26 cellular contexts compared by ENCODE assay signal in the genomic region with DNA sequence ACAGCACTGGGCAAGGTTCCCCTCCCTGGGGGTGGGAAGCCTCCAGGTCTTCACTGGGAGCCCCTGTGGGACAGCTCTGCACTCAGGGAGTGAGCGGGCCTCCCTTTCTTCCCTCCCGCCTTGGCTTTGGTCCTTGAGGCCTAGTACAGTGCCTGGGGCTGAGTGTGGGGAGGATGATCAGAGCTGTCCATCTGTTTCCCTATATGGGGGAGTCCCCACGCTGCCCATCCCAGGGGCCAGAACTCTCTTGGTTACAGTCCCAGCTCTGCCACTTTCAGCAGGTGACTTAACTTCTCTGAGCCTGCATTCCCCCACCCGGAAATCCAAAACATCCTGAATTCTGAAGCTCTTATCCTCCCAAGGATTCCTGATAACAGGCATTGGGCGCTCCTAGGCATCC. TPM values are rescaled to one million over a fixed set of nuclear protein-coding genes. Genes with fewer than 3 reads are reported as not detected.
"Had no signal": no experiment of that assay in that cellular context is flagged by ENCODE, and none has a peak within 500 bp of the region (broad histone marks: within the 10 kb centered on the region; RNA-seq: fewer than 3 reads in every experiment).

No MANE protein-coding gene starts in this region.

- H3K9me3 ChIP-seq: body of pancreas had no signal

- H3K36me3 Mint-ChIP-seq: activated naive CD4-positive, alpha-beta T cell treated with anti-CD3 and anti-CD28 coated beads, Interleukin-2, amount 10 ng/mL, durations not matched to agents 7 days and 5 days; activated naive CD4-positive, alpha-beta T cell treated with anti-CD3 and anti-CD28 coated beads, Interleukin-2, amount 50 U/mL, for 72 hours; activated naive CD8-positive, alpha-beta T cell treated with anti-CD3 and anti-CD28 coated beads, Interleukin-2, amount 10 ng/mL, durations not matched to agents 7 days and 5 days; WTC11 had no signal

- DNase-seq: activated CD4-positive, alpha-beta memory T cell treated with anti-CD3 and anti-CD28 coated beads, Interleukin-2, amount 10 ng/mL, durations not matched to agents 7 days and 5 days; activated CD4-positive, alpha-beta T cell treated with anti-CD3 and anti-CD28 coated beads for 1 hour; activated CD4-positive, alpha-beta T cell treated with anti-CD3 and anti-CD28 coated beads for 4 hours; activated CD4-positive, alpha-beta T cell treated with anti-CD3 and anti-CD28 coated beads, Interleukin-2, amount 10 ng/mL, durations not matched to agents 7 days and 5 days; activated CD4-positive, alpha-beta T cell treated with anti-CD3 and anti-CD28 coated beads, Interleukin-2, amount 50 U/mL, for 4 hours; activated CD8-positive, alpha-beta memory T cell treated with anti-CD3 and anti-CD28 coated beads, Interleukin-2, amount 50 U/mL, for 48 hours; activated gamma-delta T cell; activated naive CD4-positive, alpha-beta T cell; activated naive CD4-positive, alpha-beta T cell treated with anti-CD3 and anti-CD28 coated beads, Interleukin-2, amount 10 ng/mL, durations not matched to agents 7 days and 5 days; activated naive CD8-positive, alpha-beta T cell treated with anti-CD3 and anti-CD28 coated beads, Interleukin-2, amount 10 ng/mL, durations not matched to agents 7 days and 5 days; activated T-cell treated with anti-CD3 and anti-CD28 coated beads for 4 hours; activated T-cell treated with anti-CD3 and anti-CD28 coated beads, Interleukin-2, amount 50 U/mL, for 24 hours; activated T-cell treated with anti-CD3 and anti-CD28 coated beads, Interleukin-2, amount 50 U/mL, for 72 hours; amniotic stem cell; body of pancreas; cortex of kidney; dermis blood vessel endothelial cell; effector CD4-positive, alpha-beta T cell; effector memory CD8-positive, alpha-beta T cell; foreskin fibroblast; T-helper 2 cell had no signal

- H3K27ac ChIP-seq: epithelial cell of prostate, VCaP had no signal

- H3K27me3 ChIP-seq: body of pancreas had no signal

- H3K9me3 Mint-ChIP-seq: activated CD4-positive, alpha-beta memory T cell treated with anti-CD3 and anti-CD28 coated beads, Interleukin-2, amount 10 ng/mL, durations not matched to agents 7 days and 5 days; activated CD4-positive, alpha-beta T cell treated with anti-CD3 and anti-CD28 coated beads, Interleukin-2, amount 10 ng/mL, durations not matched to agents 7 days and 5 days; activated naive CD4-positive, alpha-beta T cell treated with anti-CD3 and anti-CD28 coated beads, Interleukin-2, amount 10 ng/mL, durations not matched to agents 7 days and 5 days; activated naive CD4-positive, alpha-beta T cell treated with anti-CD3 and anti-CD28 coated beads, Interleukin-2, amount 50 U/mL, for 72 hours; activated naive CD8-positive, alpha-beta T cell treated with anti-CD3 and anti-CD28 coated beads, Interleukin-2, amount 10 ng/mL, durations not matched to agents 7 days and 5 days; activated T-cell treated with anti-CD3 and anti-CD28 coated beads, Interleukin-2, amount 50 U/mL, for 24 hours; activated T-cell treated with anti-CD3 and anti-CD28 coated beads, Interleukin-2, amount 50 U/mL, for 72 hours; effector memory CD8-positive, alpha-beta T cell; WTC11 had no signal

- H3K27ac Mint-ChIP-seq: activated CD4-positive, alpha-beta memory T cell treated with anti-CD3 and anti-CD28 coated beads, Interleukin-2, amount 10 ng/mL, durations not matched to agents 7 days and 5 days; activated CD4-positive, alpha-beta T cell treated with anti-CD3 and anti-CD28 coated beads, Interleukin-2, amount 10 ng/mL, durations not matched to agents 7 days and 5 days; activated naive CD4-positive, alpha-beta T cell treated with anti-CD3 and anti-CD28 coated beads, Interleukin-2, amount 10 ng/mL, durations not matched to agents 7 days and 5 days; activated naive CD4-positive, alpha-beta T cell treated with anti-CD3 and anti-CD28 coated beads, Interleukin-2, amount 50 U/mL, for 72 hours; activated naive CD8-positive, alpha-beta T cell treated with anti-CD3 and anti-CD28 coated beads, Interleukin-2, amount 10 ng/mL, durations not matched to agents 7 days and 5 days; activated T-cell treated with anti-CD3 and anti-CD28 coated beads, Interleukin-2, amount 50 U/mL, for 24 hours; activated T-cell treated with anti-CD3 and anti-CD28 coated beads, Interleukin-2, amount 50 U/mL, for 72 hours; effector memory CD8-positive, alpha-beta T cell; WTC11 had no signal

- ATAC-seq: activated naive CD4-positive, alpha-beta T cell treated with anti-CD3 and anti-CD28 coated beads, Interleukin-2, amount 50 U/mL, for 72 hours; activated T-cell treated with anti-CD3 and anti-CD28 coated beads, Interleukin-2, amount 50 U/mL, for 72 hours; body of pancreas; effector memory CD8-positive, alpha-beta T cell; esophagus mucosa; WTC11 had no signal

- H3K4me3 ChIP-seq: body of pancreas had no signal

- H3K4me3 Mint-ChIP-seq: activated CD4-positive, alpha-beta memory T cell treated with anti-CD3 and anti-CD28 coated beads, Interleukin-2, amount 10 ng/mL, durations not matched to agents 7 days and 5 days; activated CD4-positive, alpha-beta T cell treated with anti-CD3 and anti-CD28 coated beads, Interleukin-2, amount 10 ng/mL, durations not matched to agents 7 days and 5 days; activated naive CD4-positive, alpha-beta T cell treated with anti-CD3 and anti-CD28 coated beads, Interleukin-2, amount 10 ng/mL, durations not matched to agents 7 days and 5 days; activated naive CD8-positive, alpha-beta T cell treated with anti-CD3 and anti-CD28 coated beads, Interleukin-2, amount 10 ng/mL, durations not matched to agents 7 days and 5 days; activated T-cell treated with anti-CD3 and anti-CD28 coated beads, Interleukin-2, amount 50 U/mL, for 24 hours; activated T-cell treated with anti-CD3 and anti-CD28 coated beads, Interleukin-2, amount 50 U/mL, for 72 hours; effector memory CD8-positive, alpha-beta T cell; WTC11 had no signal

RNA-seq across cellular contexts. Expression of gene DAB2IP, which starts 42.6 kb away (rescaled TPM):
- total RNA-seq: activated CD4-positive, alpha-beta memory T cell treated with anti-CD3 and anti-CD28 coated beads, Interleukin-2, amount 10 ng/mL, durations not matched to agents 7 days and 5 days; activated CD4-positive, alpha-beta T cell treated with anti-CD3 and anti-CD28 coated beads, Interleukin-2, amount 10 ng/mL, durations not matched to agents 7 days and 5 days had no signal
